Comparison of ENCODE assay signal across 24 cellular contexts in the genomic region with DNA sequence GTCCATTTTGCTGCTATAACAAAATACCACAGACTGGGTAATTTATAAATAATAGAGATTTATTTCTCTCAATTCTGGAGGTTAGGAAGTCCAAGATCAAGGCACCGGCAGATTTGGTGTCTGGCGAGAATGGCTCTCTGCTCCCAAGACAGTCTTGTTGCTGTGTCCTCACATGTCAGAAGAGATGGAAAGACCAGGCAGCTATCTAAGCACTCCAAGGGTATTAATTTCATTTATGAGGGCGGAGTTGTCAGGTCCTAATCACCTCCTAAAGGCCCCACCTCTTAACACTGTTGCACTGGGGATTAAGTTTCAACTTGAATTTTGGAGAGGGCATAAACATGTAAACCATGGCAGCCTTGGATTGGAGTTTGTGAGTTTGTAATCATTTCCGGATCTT. TPM values are rescaled to one million over a fixed set of nuclear protein-coding genes. Genes with fewer than 3 reads are reported as not detected.
DNase-seq lines count a peak whose midpoint lies in the region; ATAC-seq and TF ChIP-seq lines count a peak whose summit lies in the region.
"Had no signal": no experiment of that assay in that cellular context is flagged by ENCODE, and none has a peak within 500 bp of the region (broad histone marks: within the 10 kb centered on the region; RNA-seq: fewer than 3 reads in every experiment).

No MANE protein-coding gene starts in this region.

- H3K23ac ChIP-seq in mesendoderm (ENCODE audit: low read length) = no peak overlapping the region

- H3K9ac ChIP-seq in mesendoderm (ENCODE audit: low read length) (no peak overlapping the region), Karpas-422 (ENCODE audit: low read length) (no peak overlapping the region)

- H2AK5ac ChIP-seq in mesendoderm (ENCODE audit: low read length) = no peak overlapping the region

- H2AFZ ChIP-seq in Karpas-422 (ENCODE audit: low read length) = no peak overlapping the region
- H2AFZ ChIP-seq: PC-9 had no signal

- H3K79me2 ChIP-seq in mesendoderm (ENCODE audit: control insufficient read depth, insufficient read depth, low read length) (peaks cover 48% of the 10 kb centered on the region), Karpas-422 (ENCODE audit: low read length) (no peaks in the 10 kb centered on the region)

- H3K4me2 ChIP-seq in mesendoderm (ENCODE audit: low read length) (no peak overlapping the region), Karpas-422 (ENCODE audit: low read depth, low read length, poor library complexity, severe bottlenecking) (no peak overlapping the region)
- H3K4me2 ChIP-seq: PC-9 had no signal

- intact Hi-C loops in heart right ventricle (cut with DNase I) = no loop called here

- no peak overlapping the region for H3K56ac ChIP-seq in mesendoderm (ENCODE audit: low read length)

- H2BK15ac ChIP-seq in mesendoderm (replicated peaks; ENCODE audit: low read depth) = no peak overlapping the region

- H2BK120ac ChIP-seq in mesendoderm (ENCODE audit: low read depth, low read length) = no peak overlapping the region

- no peak for ATAC-seq in heart right ventricle
- ATAC-seq: Right ventricle myocardium inferior, T-cell had no signal

- H2BK5ac ChIP-seq in mesendoderm (ENCODE audit: low read length) = no peak overlapping the region

- no peak overlapping the region for H3K27ac ChIP-seq in mesendoderm (ENCODE audit: low read depth, low read length)
- H3K27ac ChIP-seq in heart right ventricle = no peak overlapping the region
- no peak overlapping the region for H3K27ac ChIP-seq in Karpas-422 (ENCODE audit: low read length)
- H3K27ac ChIP-seq: PC-9, SJSA1 had no signal

- H3K4me1 ChIP-seq in mesendoderm (ENCODE audit: control insufficient read depth, low read depth, low read length) = peaks cover 2% of the 10 kb centered on the region
- no peaks in the 10 kb centered on the region for H3K4me1 ChIP-seq in heart right ventricle
- H3K4me1 ChIP-seq in Karpas-422 (ENCODE audit: low read length) = no peaks in the 10 kb centered on the region
- H3K4me1 ChIP-seq: SJSA1 had no signal

- WGBS in mesendoderm (ENCODE audit: extremely low coverage, insufficient coverage, low lambda C conversion rate) = no CpG with 5 or more reads among the region's 4 CpGs
- WGBS in heart right ventricle, 2 donors = 83 to 89% methylated on average over 4 of the region's 4 CpGs

- H4K5ac ChIP-seq in mesendoderm (ENCODE audit: low read length) = no peak overlapping the region

- no peak overlapping the region for H3K4me3 ChIP-seq in mesendoderm (ENCODE audit: low read length)
- H3K4me3 ChIP-seq in heart right ventricle = no peak overlapping the region
- no peak overlapping the region for H3K4me3 ChIP-seq in Karpas-422 (ENCODE audit: low read length)
- H3K4me3 ChIP-seq: MG63, PC-9, SJSA1 had no signal

- no peaks in the 10 kb centered on the region for H3K36me3 ChIP-seq in mesendoderm (ENCODE audit: control insufficient read depth, insufficient read depth, low read length)
- no peaks in the 10 kb centered on the region for H3K36me3 ChIP-seq in heart right ventricle
- H3K36me3 ChIP-seq in Karpas-422 (ENCODE audit: insufficient read depth, low read length) = no peaks in the 10 kb centered on the region
- H3K36me3 ChIP-seq: MG63, SJSA1 had no signal

- H3K9me3 ChIP-seq in heart right ventricle (no peaks in the 10 kb centered on the region), Karpas-422 (ENCODE audit: low read length) (no peaks in the 10 kb centered on the region; the same call in 1 of the 2 replicates)
- H3K9me3 ChIP-seq: SJSA1 had no signal

- no peaks in the 10 kb centered on the region for H3K27me3 ChIP-seq in mesendoderm (ENCODE audit: insufficient read depth, low read length, poor library complexity)
- H3K27me3 ChIP-seq in heart right ventricle = peaks cover 0 to 29% (median 0%) of the 10 kb centered on the region in 7 donors
- no peaks in the 10 kb centered on the region for H3K27me3 ChIP-seq in Karpas-422 (ENCODE audit: low read length)
- H3K27me3 ChIP-seq: MG63, SJSA1 had no signal

- H4K8ac ChIP-seq in mesendoderm (ENCODE audit: low read depth, low read length) = no peak overlapping the region

- no peak overlapping the region for H3K4ac ChIP-seq in mesendoderm (ENCODE audit: low read depth, low read length)

- H4K20me1 ChIP-seq in Karpas-422 (ENCODE audit: insufficient read depth, low read depth, low read length) = no peaks in the 10 kb centered on the region

- in situ Hi-C loops in ACHN (cut with HindIII; ENCODE audit: low pct_ligation_motif_present, low pct_unique_long_range_greater_than_20kb, low sequenced_read_pairs) = no loop called here

- peaks cover 5% of the 10 kb centered on the region for H3K79me1 ChIP-seq in mesendoderm (ENCODE audit: low read length)

- peak; percentile 4 for DNase-seq in NCI-H2107 treated with DMSO at 0.1 percent for 48 hours (lab: John Stamatoyannopoulos, UW; ENCODE audit: unreplicated experiment)
- DNase-seq in NCI-H2107 (lab: John Stamatoyannopoulos, UW) = no peak
- DNase-seq in NCI-H524 (lab: John Stamatoyannopoulos, UW) = peak; percentile 55 to 85
- DNase-seq in mesendoderm = no peak
- DNase-seq in heart right ventricle = no peak
- DNase-seq in ACHN = no peak
- DNase-seq in Karpas-422 = no peak
- DNase-seq: 8988T, DMS153, DND-41, H7, KBM-7, MG63, NCI-H1436, NCI-H187, NCI-H2081 treated with DMSO at 0.1 percent for 48 hours, NCI-H2227 treated with DMSO at 0.1 percent for 48 hours, NCI-H774, PC-9, T-cell had no signal

- H3K18ac ChIP-seq in mesendoderm (ENCODE audit: low read length) = peak overlapping the region; percentile 63

- TF ChIP-seq CTCF in heart right ventricle (IDR thresholded peaks at IDR 0.05) = no peak

- H3K9me2 ChIP-seq in Karpas-422 (replicated peaks; ENCODE audit: insufficient read depth, low read length) = no peaks in the 10 kb centered on the region

RNA-seq across cellular contexts. Expression of a gene that starts 30.3 kb away (rescaled TPM):
- polyA plus RNA-seq in mesendoderm (2013, experiment 1 of 2) = 21.7 TPM
- 21.6 TPM for polyA plus RNA-seq in mesendoderm (2013, experiment 2 of 2)
- under 1 TPM; 0.04 to 0.90 (median 0.22) TPM for total RNA-seq in heart right ventricle
- polyA plus RNA-seq in heart right ventricle = under 1 TPM; 0.07 to 0.13 TPM
- total RNA-seq in Karpas-422 (2014; rRNA removed; shearing (Covaris generic); ENCODE audit: low replicate concordance) = not detected in 2 replicates
- total RNA-seq: NCI-H460, PC-9 had no signal
- polyA plus RNA-seq: BJ had no signal

Comparison
In these comparisons a context has a peak if more than half of its experiments do, and no peak if none do; other contexts are left out.
1. DNase-seq: peak in NCI-H2107 treated with DMSO at 0.1 percent for 48 hours (single experiment) and NCI-H524 (2 of 2); none in NCI-H2107 (single experiment), mesendoderm (single experiment), heart right ventricle (0 of 2), ACHN (single experiment) and Karpas-422 (single experiment).